ENCODE assay signal across 8 cellular contexts in the genomic region with DNA sequence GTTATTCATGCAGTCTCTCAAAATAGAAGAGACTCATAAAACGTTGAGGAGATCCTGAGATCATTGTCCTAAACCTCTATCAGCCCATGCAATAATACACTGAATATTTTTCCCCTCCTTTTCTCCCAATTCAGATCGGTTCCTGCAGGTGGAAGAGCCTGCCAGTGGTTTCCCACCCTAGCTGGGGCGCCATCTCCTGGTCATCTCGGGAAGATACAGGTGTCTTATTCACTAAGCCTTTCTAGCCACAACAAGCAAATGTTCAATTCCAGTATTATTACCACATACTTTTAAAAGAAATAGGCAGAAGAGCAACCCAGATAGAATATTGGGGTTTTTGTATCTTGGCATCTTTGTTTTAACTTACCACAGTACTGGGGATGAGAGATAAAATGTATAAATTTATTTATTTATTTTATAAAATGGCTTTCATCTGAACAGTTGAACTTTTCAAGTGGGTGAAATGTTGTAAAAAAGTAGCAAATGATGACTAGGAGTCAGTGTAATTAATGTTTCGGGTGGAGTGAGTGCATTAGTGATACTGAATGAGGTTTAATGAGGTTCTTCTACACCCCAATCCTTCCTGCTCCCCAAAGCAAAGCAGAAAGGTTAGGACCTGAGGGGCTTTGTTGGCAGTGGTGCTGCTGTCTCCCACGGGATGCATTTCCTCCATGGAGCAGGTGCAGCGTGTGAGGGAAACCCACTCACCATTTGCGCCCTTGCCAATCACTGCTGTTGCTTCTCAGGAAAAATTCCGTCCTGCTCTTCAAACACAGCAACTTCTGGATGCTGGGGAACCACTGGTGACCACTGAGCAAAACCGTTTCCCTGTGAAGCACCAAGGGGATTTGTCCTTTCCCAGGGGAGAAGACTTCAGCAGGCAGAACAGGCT.
DNase-seq lines count a peak whose midpoint lies in the region; ATAC-seq, FAIRE-seq and TF ChIP-seq lines count a peak whose summit lies in the region.

No MANE protein-coding gene starts in this region.

- DNase-seq in SIG-M5 treated with dmso at 0.1 percent for 504 hours (lab: John Stamatoyannopoulos, UW; ENCODE audit: unreplicated experiment): peak; percentile 59
- DNase-seq in SIG-M5 (lab: John Stamatoyannopoulos, UW): no peak
- peak; percentile 67 for DNase-seq in RKO (ENCODE audit: low spot score)
- DNase-seq in activated T-helper 1 cell treated with anti-CD3 and anti-CD28 coated beads, Interleukin-12 subunit alpha, Interleukin-12 subunit beta, Interleukin-2, Interleukin-4 antibody, amounts not matched to agents 30 ng/mL and 10 ng/mL and 1 ng/mL, durations not matched to agents 14 hours and 24 hours and 36 hours (ENCODE audit: low spot score): peak; percentile 31
- DNase-seq in fibroblast of villous mesenchyme (ENCODE audit: low read depth): peak; percentile 72
- peak; percentile 28 to 82 (median 58) for DNase-seq in pancreas
- peak; percentile 72 for DNase-seq in ureter (ENCODE audit: low spot score)

- intact Hi-C loops in activated T-helper 1 cell treated with anti-CD3 and anti-CD28 coated beads, Interleukin-12 subunit alpha, Interleukin-12 subunit beta, Interleukin-2, Interleukin-4 antibody, amounts not matched to agents 30 ng/mL and 10 ng/mL and 1 ng/mL, durations not matched to agents 14 hours and 24 hours and 36 hours (cut with micrococcal nuclease): loop anchor here (1.0 kb wide), 1 partner anchor 177 kb away; no protein-coding TSS in a partner anchor
- intact Hi-C loops in pancreas (cut with DNase I): no loop called here

- no peaks in the 10 kb centered on the region for H3K36me3 ChIP-seq in pancreas

- FAIRE-seq in pancreas (lab: Jason Lieb, UNC): no peak

- no peaks in the 10 kb centered on the region for H3K27me3 ChIP-seq in pancreas

- TF ChIP-seq RAD21 in Ishikawa (IDR thresholded peaks at IDR 0.05; ENCODE audit: low read depth): peak; percentile 76

- TF ChIP-seq CTCF in fibroblast of villous mesenchyme (IDR thresholded peaks at IDR 0.05; ENCODE audit: insufficient read depth, low read depth, low read length) (peak; percentile 87), pancreas (IDR thresholded peaks at IDR 0.05) (peak; percentile 52 to 72 (median 66))

- H3K27ac ChIP-seq in pancreas: no peak overlapping the region

- no peak for TF ChIP-seq EP300 in Ishikawa (IDR thresholded peaks at IDR 0.05; ENCODE audit: borderline replicate concordance)

- no peaks in the 10 kb centered on the region for H3K9me3 ChIP-seq in pancreas

- no peaks in the 10 kb centered on the region for H3K4me1 ChIP-seq in pancreas

- peaks cover 5% of the 10 kb centered on the region for H3K4me1 Mint-ChIP-seq in activated T-helper 1 cell treated with anti-CD3 and anti-CD28 coated beads, Interleukin-12 subunit alpha, Interleukin-12 subunit beta, Interleukin-2, Interleukin-4 antibody, amounts not matched to agents 30 ng/mL and 10 ng/mL and 1 ng/mL, durations not matched to agents 14 hours and 24 hours and 36 hours (ENCODE audit: low read depth)

- no peak overlapping the region for H3K4me3 Mint-ChIP-seq in activated T-helper 1 cell treated with anti-CD3 and anti-CD28 coated beads, Interleukin-12 subunit alpha, Interleukin-12 subunit beta, Interleukin-2, Interleukin-4 antibody, amounts not matched to agents 30 ng/mL and 10 ng/mL and 1 ng/mL, durations not matched to agents 14 hours and 24 hours and 36 hours

- no peaks in the 10 kb centered on the region for H3K36me3 Mint-ChIP-seq in activated T-helper 1 cell treated with anti-CD3 and anti-CD28 coated beads, Interleukin-12 subunit alpha, Interleukin-12 subunit beta, Interleukin-2, Interleukin-4 antibody, amounts not matched to agents 30 ng/mL and 10 ng/mL and 1 ng/mL, durations not matched to agents 14 hours and 24 hours and 36 hours (ENCODE audit: low read depth)

- H3K4me3 ChIP-seq in fibroblast of villous mesenchyme (ENCODE audit: low read depth, low read length): no peak overlapping the region
- H3K4me3 ChIP-seq in pancreas: no peak overlapping the region

- no peak overlapping the region for H3K27ac Mint-ChIP-seq in activated T-helper 1 cell treated with anti-CD3 and anti-CD28 coated beads, Interleukin-12 subunit alpha, Interleukin-12 subunit beta, Interleukin-2, Interleukin-4 antibody, amounts not matched to agents 30 ng/mL and 10 ng/mL and 1 ng/mL, durations not matched to agents 14 hours and 24 hours and 36 hours

- H3K9me3 Mint-ChIP-seq in activated T-helper 1 cell treated with anti-CD3 and anti-CD28 coated beads, Interleukin-12 subunit alpha, Interleukin-12 subunit beta, Interleukin-2, Interleukin-4 antibody, amounts not matched to agents 30 ng/mL and 10 ng/mL and 1 ng/mL, durations not matched to agents 14 hours and 24 hours and 36 hours: no peaks in the 10 kb centered on the region

- peak in 3 of 4 donors; percentile 77 to 88 (median 85) for ATAC-seq in pancreas

- H3K27me3 Mint-ChIP-seq in activated T-helper 1 cell treated with anti-CD3 and anti-CD28 coated beads, Interleukin-12 subunit alpha, Interleukin-12 subunit beta, Interleukin-2, Interleukin-4 antibody, amounts not matched to agents 30 ng/mL and 10 ng/mL and 1 ng/mL, durations not matched to agents 14 hours and 24 hours and 36 hours (ENCODE audit: insufficient read depth): peaks cover 7% of the 10 kb centered on the region

- 19 to 29% methylated on average over 10 of the region's 10 CpGs for WGBS in pancreas, 2 donors

TF ChIP-seq in Ishikawa, 13 proteins besides CTCF, POLR2A, EP300 and RAD21:
- TF ChIP-seq, protein P1, sequence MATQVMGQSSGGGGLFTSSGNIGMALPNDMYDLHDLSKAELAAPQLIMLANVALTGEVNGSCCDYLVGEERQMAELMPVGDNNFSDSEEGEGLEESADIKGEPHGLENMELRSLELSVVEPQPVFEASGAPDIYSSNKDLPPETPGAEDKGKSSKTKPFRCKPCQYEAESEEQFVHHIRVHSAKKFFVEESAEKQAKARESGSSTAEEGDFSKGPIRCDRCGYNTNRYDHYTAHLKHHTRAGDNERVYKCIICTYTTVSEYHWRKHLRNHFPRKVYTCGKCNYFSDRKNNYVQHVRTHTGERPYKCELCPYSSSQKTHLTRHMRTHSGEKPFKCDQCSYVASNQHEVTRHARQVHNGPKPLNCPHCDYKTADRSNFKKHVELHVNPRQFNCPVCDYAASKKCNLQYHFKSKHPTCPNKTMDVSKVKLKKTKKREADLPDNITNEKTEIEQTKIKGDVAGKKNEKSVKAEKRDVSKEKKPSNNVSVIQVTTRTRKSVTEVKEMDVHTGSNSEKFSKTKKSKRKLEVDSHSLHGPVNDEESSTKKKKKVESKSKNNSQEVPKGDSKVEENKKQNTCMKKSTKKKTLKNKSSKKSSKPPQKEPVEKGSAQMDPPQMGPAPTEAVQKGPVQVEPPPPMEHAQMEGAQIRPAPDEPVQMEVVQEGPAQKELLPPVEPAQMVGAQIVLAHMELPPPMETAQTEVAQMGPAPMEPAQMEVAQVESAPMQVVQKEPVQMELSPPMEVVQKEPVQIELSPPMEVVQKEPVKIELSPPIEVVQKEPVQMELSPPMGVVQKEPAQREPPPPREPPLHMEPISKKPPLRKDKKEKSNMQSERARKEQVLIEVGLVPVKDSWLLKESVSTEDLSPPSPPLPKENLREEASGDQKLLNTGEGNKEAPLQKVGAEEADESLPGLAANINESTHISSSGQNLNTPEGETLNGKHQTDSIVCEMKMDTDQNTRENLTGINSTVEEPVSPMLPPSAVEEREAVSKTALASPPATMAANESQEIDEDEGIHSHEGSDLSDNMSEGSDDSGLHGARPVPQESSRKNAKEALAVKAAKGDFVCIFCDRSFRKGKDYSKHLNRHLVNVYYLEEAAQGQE (IDR thresholded peaks at IDR 0.05; ENCODE audit: low read depth): no peak
- TF ChIP-seq, protein P2, sequence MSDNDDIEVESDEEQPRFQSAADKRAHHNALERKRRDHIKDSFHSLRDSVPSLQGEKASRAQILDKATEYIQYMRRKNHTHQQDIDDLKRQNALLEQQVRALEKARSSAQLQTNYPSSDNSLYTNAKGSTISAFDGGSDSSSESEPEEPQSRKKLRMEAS (IDR thresholded peaks at IDR 0.05): no peak
- TF ChIP-seq YY1 (IDR thresholded peaks at IDR 0.05; ENCODE audit: low read depth) (no peak), CREB1 (IDR thresholded peaks at IDR 0.05; ENCODE audit: low read depth) (no peak), FOXM1 (IDR thresholded peaks at IDR 0.05; ENCODE audit: borderline replicate concordance, low read depth) (no peak), CEBPB (IDR thresholded peaks at IDR 0.05) (no peak), TCF12 (IDR thresholded peaks at IDR 0.05; ENCODE audit: low read depth) (no peak)
- TF ChIP-seq, protein P3, sequence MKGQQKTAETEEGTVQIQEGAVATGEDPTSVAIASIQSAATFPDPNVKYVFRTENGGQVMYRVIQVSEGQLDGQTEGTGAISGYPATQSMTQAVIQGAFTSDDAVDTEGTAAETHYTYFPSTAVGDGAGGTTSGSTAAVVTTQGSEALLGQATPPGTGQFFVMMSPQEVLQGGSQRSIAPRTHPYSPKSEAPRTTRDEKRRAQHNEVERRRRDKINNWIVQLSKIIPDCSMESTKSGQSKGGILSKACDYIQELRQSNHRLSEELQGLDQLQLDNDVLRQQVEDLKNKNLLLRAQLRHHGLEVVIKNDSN (IDR thresholded peaks at IDR 0.05): no peak
